ENCODE assay signal across 18 cellular contexts in genomic region chr4:38723726-38724506, GRCh38. TPM values are rescaled to one million over a fixed set of nuclear protein-coding genes. Genes with fewer than 3 reads are reported as not detected.
A peak's percentile ranks its signal among the peaks of the same experiment; 100 is the strongest.
DNase-seq lines count a peak whose midpoint lies in the region; TF ChIP-seq lines count a peak whose summit lies in the region.
"Had no signal": no experiment of that assay in that cellular context is flagged by ENCODE, and none has a peak within 500 bp of the region (broad histone marks: within the 10 kb centered on the region; RNA-seq: fewer than 3 reads in every experiment).

No MANE protein-coding gene starts in this region.

- H3K4me1 Mint-ChIP-seq in endothelial cell (ENCODE audit: unreplicated experiment): peaks cover 19% of the 10 kb centered on the region
- H3K4me1 Mint-ChIP-seq in activated CD4-positive, alpha-beta T cell treated with anti-CD3 and anti-CD28 coated beads, Interleukin-2, amount 10 ng/mL, durations not matched to agents 24 days and 14 days: peaks cover 10% of the 10 kb centered on the region

- peak; percentile 89 for DNase-seq in ELF-1 (ENCODE audit: low read depth, low spot score)
- peak; percentile 74 to 97 for DNase-seq in PC-9
- no peak for DNase-seq in endothelial cell (ENCODE audit: low spot score)
- peak; percentile 41 for DNase-seq in osteoblast (ENCODE audit: insufficient read length, low spot score, missing footprints)
- DNase-seq in activated CD4-positive, alpha-beta T cell treated with anti-CD3 and anti-CD28 coated beads, Interleukin-2, amount 10 ng/mL, durations not matched to agents 24 days and 14 days: no peak
- no peak for DNase-seq in DMS 273 (lab: John Stamatoyannopoulos, UW; ENCODE audit: unreplicated experiment)
- DNase-seq in NCI-H2029 (lab: John Stamatoyannopoulos, UW): no peak
- DNase-seq in ACHN: no peak
- DNase-seq: activated CD4-positive, CD25-positive, alpha-beta regulatory T cell; activated naive CD4-positive, alpha-beta T cell treated with anti-CD3 and anti-CD28 coated beads for 36 hours; brain microvascular endothelial cell; foreskin melanocyte; NCI-H1694; NCI-H510A; stimulated activated naive CD8-positive, alpha-beta T cell treated with anti-CD3 and anti-CD28 coated beads, Interleukin-15, Interleukin-2, amounts not matched to agents 100 U/mL and 50 U/mL, for 24 hours had no signal

- no peaks in the 10 kb centered on the region for H3K9me2 ChIP-seq in PC-9 (ENCODE audit: insufficient read depth)

- H3K4me3 ChIP-seq in PC-9 (peak overlapping the region; percentile 15; the same call in 1 of the 2 replicates), osteoblast (ENCODE audit: insufficient read depth, low read length) (no peak overlapping the region)
- H3K4me3 ChIP-seq: skin epidermis had no signal

- H3K4me2 ChIP-seq in PC-9: peak overlapping the region; percentile 61
- H3K4me2 ChIP-seq in osteoblast (ENCODE audit: insufficient read depth, low read length): no peak overlapping the region

- no peak overlapping the region for H3K4me3 Mint-ChIP-seq in endothelial cell (ENCODE audit: unreplicated experiment)
- H3K4me3 Mint-ChIP-seq in activated CD4-positive, alpha-beta T cell treated with anti-CD3 and anti-CD28 coated beads, Interleukin-2, amount 10 ng/mL, durations not matched to agents 24 days and 14 days: no peak overlapping the region
- H3K4me3 Mint-ChIP-seq: activated naive CD4-positive, alpha-beta T cell treated with anti-CD3 and anti-CD28 coated beads for 36 hours; CD14-positive monocyte had no signal

- POLR2A ChIA-PET in PC-9 (lab: Charles Lee; ENCODE audit: unreplicated experiment): interaction anchor here (0.5 to 0.7 kb wide), 2 partner anchors 22 to 320 kb away, joined by 3 to 6 read pairs; no protein-coding TSS in a partner anchor

- no peaks in the 10 kb centered on the region for H3K9me3 Mint-ChIP-seq in endothelial cell (ENCODE audit: unreplicated experiment)
- H3K9me3 Mint-ChIP-seq in activated CD4-positive, alpha-beta T cell treated with anti-CD3 and anti-CD28 coated beads, Interleukin-2, amount 10 ng/mL, durations not matched to agents 24 days and 14 days: no peaks in the 10 kb centered on the region
- H3K9me3 Mint-ChIP-seq: activated naive CD4-positive, alpha-beta T cell treated with anti-CD3 and anti-CD28 coated beads for 36 hours had no signal

- no peaks in the 10 kb centered on the region for H4K20me1 ChIP-seq in PC-9 (ENCODE audit: insufficient read depth)
- H4K20me1 ChIP-seq in osteoblast (ENCODE audit: insufficient read depth, low read length): no peaks in the 10 kb centered on the region

- no peaks in the 10 kb centered on the region for H3K9me3 ChIP-seq in PC-9 (ENCODE audit: insufficient read depth, low read depth)
- H3K9me3 ChIP-seq in osteoblast (ENCODE audit: low read depth, low read length): no peaks in the 10 kb centered on the region

- H3F3A ChIP-seq in PC-9 (ENCODE audit: insufficient read depth, low read depth): peaks cover 36% of the 10 kb centered on the region

- H3K4me1 ChIP-seq in PC-9 (replicated peaks; ENCODE audit: insufficient read depth): peaks cover 54% of the 10 kb centered on the region
- H3K4me1 ChIP-seq in osteoblast (ENCODE audit: insufficient read depth, low read length): no peaks in the 10 kb centered on the region

- TF ChIP-seq CTCF in PC-9 (conservative IDR thresholded peaks at IDR 0.05) (no peak), endothelial cell (IDR thresholded peaks at IDR 0.05; ENCODE audit: unreplicated experiment) (no peak), osteoblast (IDR thresholded peaks at IDR 0.05; ENCODE audit: extremely low read depth, low read depth, low read length) (no peak)

- H3K27me3 ChIP-seq in PC-9 (ENCODE audit: insufficient read depth, low read depth) (no peaks in the 10 kb centered on the region), osteoblast (ENCODE audit: insufficient read depth, low read length) (no peaks in the 10 kb centered on the region)
- H3K27me3 ChIP-seq: brain microvascular endothelial cell had no signal

- peak overlapping the region; percentile 97 for H3K27ac ChIP-seq in PC-9
- H3K27ac ChIP-seq in osteoblast (ENCODE audit: low read depth, low read length): no peak overlapping the region
- H3K27ac ChIP-seq: brain microvascular endothelial cell, skin epidermis had no signal

- H3K36me3 ChIP-seq in PC-9 (ENCODE audit: low read depth) (no peaks in the 10 kb centered on the region), osteoblast (ENCODE audit: insufficient read depth, low read length) (no peaks in the 10 kb centered on the region)
- H3K36me3 ChIP-seq: brain microvascular endothelial cell had no signal

- H3K27ac Mint-ChIP-seq in endothelial cell (ENCODE audit: unreplicated experiment): peak overlapping the region; percentile 54
- no peak overlapping the region for H3K27ac Mint-ChIP-seq in activated CD4-positive, alpha-beta T cell treated with anti-CD3 and anti-CD28 coated beads, Interleukin-2, amount 10 ng/mL, durations not matched to agents 24 days and 14 days
- H3K27ac Mint-ChIP-seq: activated naive CD4-positive, alpha-beta T cell treated with anti-CD3 and anti-CD28 coated beads for 36 hours had no signal

- peaks cover 2% of the 10 kb centered on the region for H3K27me3 Mint-ChIP-seq in endothelial cell (ENCODE audit: unreplicated experiment)
- H3K27me3 Mint-ChIP-seq in activated CD4-positive, alpha-beta T cell treated with anti-CD3 and anti-CD28 coated beads, Interleukin-2, amount 10 ng/mL, durations not matched to agents 24 days and 14 days: peaks cover 15% of the 10 kb centered on the region

- intact Hi-C loops in PC-9 (cut with micrococcal nuclease; ENCODE audit: unreplicated experiment): loop anchor here (1.0 kb wide), 2 partner anchors 544 to 550 kb away; no protein-coding TSS in a partner anchor
- intact Hi-C loops in activated CD4-positive, alpha-beta T cell treated with anti-CD3 and anti-CD28 coated beads, Interleukin-2, amount 10 ng/mL, durations not matched to agents 24 days and 14 days (cut with micrococcal nuclease): no loop called here

- H2AFZ ChIP-seq in PC-9 (no peak overlapping the region), osteoblast (ENCODE audit: low read length) (no peak overlapping the region)

- CTCF ChIA-PET in PC-9 (lab: Charles Lee): interaction anchor here (1.3 kb wide), 1 partner anchor 37 kb away, joined by 3 read pairs; no protein-coding TSS in a partner anchor

- no TSS peak for BruUV-seq in PC-9 (replicated peaks; lab: Mats Ljungman, UMichigan)

- H3K79me2 ChIP-seq in PC-9 (ENCODE audit: low read depth): no peaks in the 10 kb centered on the region
- H3K79me2 ChIP-seq in osteoblast (ENCODE audit: insufficient read depth, low read length): no peaks in the 10 kb centered on the region

- in situ Hi-C loops in ACHN (cut with HindIII; ENCODE audit: low pct_ligation_motif_present, low pct_unique_long_range_greater_than_20kb, low sequenced_read_pairs): no loop called here

- no peaks in the 10 kb centered on the region for H3K36me3 Mint-ChIP-seq in endothelial cell (ENCODE audit: low read depth, unreplicated experiment)
- no peaks in the 10 kb centered on the region for H3K36me3 Mint-ChIP-seq in activated CD4-positive, alpha-beta T cell treated with anti-CD3 and anti-CD28 coated beads, Interleukin-2, amount 10 ng/mL, durations not matched to agents 24 days and 14 days (ENCODE audit: low read depth)
- H3K36me3 Mint-ChIP-seq: CD14-positive monocyte had no signal

RNA-seq across cellular contexts. Expression of gene TLR10, which starts 58.9 kb away (rescaled TPM):
- total RNA-seq in PC-9 (2021) (not detected in 2 replicates), endothelial cell (ENCODE audit: unreplicated experiment) (not detected), osteoblast (under 0.01 TPM in 1 of 2 replicates, not detected in the other)
- not detected in 2 replicates for total RNA-seq in activated CD4-positive, alpha-beta T cell treated with anti-CD3 and anti-CD28 coated beads, Interleukin-2, amount 10 ng/mL, durations not matched to agents 24 days and 14 days
- total RNA-seq: LHCN-M2 had no signal

RNA-seq across cellular contexts. Expression of gene KLF3, which starts 59.9 kb away (rescaled TPM):
- total RNA-seq in PC-9 (2021) (33.1 and 37.5 TPM in 2 replicates), endothelial cell (ENCODE audit: unreplicated experiment) (73.4 TPM), osteoblast (25.3 and 27.7 TPM in 2 replicates)
- 0.83 and 1.0 TPM in 2 replicates for total RNA-seq in activated CD4-positive, alpha-beta T cell treated with anti-CD3 and anti-CD28 coated beads, Interleukin-2, amount 10 ng/mL, durations not matched to agents 24 days and 14 days

Comparison
In these comparisons a context has a peak if more than half of its experiments do, and no peak if none do; other contexts are left out.
1. DNase-seq: peak in ELF-1 (single experiment), PC-9 (2 of 2) and osteoblast (single experiment); none in endothelial cell (single experiment), activated CD4-positive, alpha-beta T cell treated with anti-CD3 and anti-CD28 coated beads, Interleukin-2, amount 10 ng/mL, durations not matched to agents 24 days and 14 days (single experiment), DMS 273 (single experiment), NCI-H2029 (single experiment) and ACHN (single experiment).
2. RNA of gene KLF3, which starts 59.9 kb away (total RNA-seq): 73.4 TPM in endothelial cell (single experiment), 33.1 to 37.5 TPM in PC-9 and 25.3 to 27.7 TPM in osteoblast; 0.83 to 1.0 TPM in activated CD4-positive, alpha-beta T cell treated with anti-CD3 and anti-CD28 coated beads, Interleukin-2, amount 10 ng/mL, durations not matched to agents 24 days and 14 days; every median in the first group is over 10 times any median in the second.